In genomic region chr19:36213793-36214387, GRCh38 we compare ENCODE assay signal across 8 cellular contexts. TPM values are rescaled to one million over a fixed set of nuclear protein-coding genes. Genes with fewer than 3 reads are reported as not detected.
DNase-seq lines count a peak whose midpoint lies in the region; ATAC-seq and TF ChIP-seq lines count a peak whose summit lies in the region.

No MANE protein-coding gene starts in this region.

- DNase-seq in activated T-cell treated with anti-CD3 and anti-CD28 coated beads, Interleukin-2, amount 50 U/mL, for 72 hours, result peak; percentile 82 to 84
- DNase-seq in activated T-cell treated with anti-CD3 and anti-CD28 coated beads, Interleukin-2, amount 50 U/mL, for 48 hours, result no peak
- no peak for DNase-seq in stimulated activated naive CD8-positive, alpha-beta T cell treated with anti-CD3 and anti-CD28 coated beads, Interleukin-15, Interleukin-2, amounts not matched to agents 100 U/mL and 50 U/mL, for 24 hours
- DNase-seq in left lobe of liver (ENCODE audit: low spot score) (no peak), MV-4-11 (lab: John Stamatoyannopoulos, UW) (no peak)

- H3K4me2 ChIP-seq in SU-DHL-6 (ENCODE audit: low read depth, low read length, poor library complexity, severe bottlenecking), result peak overlapping the region; percentile 84

- H2AFZ ChIP-seq in SU-DHL-6 (ENCODE audit: low read depth, low read length, severe bottlenecking), result peak overlapping the region; percentile 97

- H3K9me3 ChIP-seq in SU-DHL-6 (ENCODE audit: insufficient read depth, low read length) (no peaks in the 10 kb centered on the region), iPS-15b (ENCODE audit: control insufficient read depth, insufficient read depth, low read length) (no peaks in the 10 kb centered on the region)

- no peak for TF ChIP-seq CTCF in SU-DHL-6 (IDR thresholded peaks at IDR 0.05; ENCODE audit: insufficient read depth, low read length, poor library complexity, severe bottlenecking)

- no peaks in the 10 kb centered on the region for H3K9me3 Mint-ChIP-seq in activated T-cell treated with anti-CD3 and anti-CD28 coated beads, Interleukin-2, amount 50 U/mL, for 72 hours

- peaks cover 16% of the 10 kb centered on the region for H3K4me1 Mint-ChIP-seq in activated T-cell treated with anti-CD3 and anti-CD28 coated beads, Interleukin-2, amount 50 U/mL, for 72 hours (ENCODE audit: low read depth)

- H3K36me3 ChIP-seq in SU-DHL-6 (ENCODE audit: low read length) (no peaks in the 10 kb centered on the region), iPS-15b (ENCODE audit: control insufficient read depth, insufficient read depth, low read length) (peaks cover 5% of the 10 kb centered on the region)

- peaks cover 3 to 4% of the 10 kb centered on the region in 2 donors for H3K36me3 Mint-ChIP-seq in activated T-cell treated with anti-CD3 and anti-CD28 coated beads, Interleukin-2, amount 50 U/mL, for 72 hours (ENCODE audit: insufficient read depth in 2 of 2)

- H3K27me3 ChIP-seq in SU-DHL-6 (ENCODE audit: low read length) (no peaks in the 10 kb centered on the region), iPS-15b (ENCODE audit: control insufficient read depth, insufficient read depth, low read length) (no peaks in the 10 kb centered on the region)

- H4K20me1 ChIP-seq in SU-DHL-6 (ENCODE audit: low read depth, low read length), result peaks cover 3% of the 10 kb centered on the region; the same call in 1 of the 2 replicates

- no peaks in the 10 kb centered on the region for H3F3A ChIP-seq in SU-DHL-6 (ENCODE audit: insufficient read depth)

- H3K4me3 Mint-ChIP-seq in activated T-cell treated with anti-CD3 and anti-CD28 coated beads, Interleukin-2, amount 50 U/mL, for 72 hours, result no peak overlapping the region

- no peaks in the 10 kb centered on the region for H3K4me1 ChIP-seq in iPS-15b (ENCODE audit: control insufficient read depth, insufficient read depth, low read length)

- H3K4me3 ChIP-seq in SU-DHL-6 (ENCODE audit: insufficient read depth, low read length, poor library complexity, severe bottlenecking) (peak overlapping the region; percentile 83), iPS-15b (ENCODE audit: low read depth, low read length) (peak overlapping the region; percentile 72)

- peak; percentile 59 to 62 for ATAC-seq in activated T-cell treated with anti-CD3 and anti-CD28 coated beads, Interleukin-2, amount 50 U/mL, for 72 hours (replicated peaks in 1 of 2)
- peak; percentile 44 for ATAC-seq in stimulated activated naive CD8-positive, alpha-beta T cell treated with anti-CD3 and anti-CD28 coated beads, Interleukin-15, Interleukin-2, amounts not matched to agents 100 U/mL and 50 U/mL, for 24 hours
- ATAC-seq in HG02678 (IDR thresholded peaks at IDR 0.05; ENCODE audit: unreplicated experiment), result no peak
- no peak for ATAC-seq in left lobe of liver

- H3K27ac ChIP-seq in SU-DHL-6 (ENCODE audit: low read depth, low read length), result no peak overlapping the region

- H3K9ac ChIP-seq in SU-DHL-6 (ENCODE audit: low read length) (peak overlapping the region; percentile 86), iPS-15b (ENCODE audit: low read depth, low read length) (peak overlapping the region; percentile 62)

- H3K9me2 ChIP-seq in SU-DHL-6 (replicated peaks; ENCODE audit: insufficient read depth, low read length), result no peaks in the 10 kb centered on the region

- no peak overlapping the region for H3K27ac Mint-ChIP-seq in activated T-cell treated with anti-CD3 and anti-CD28 coated beads, Interleukin-2, amount 50 U/mL, for 72 hours

- peaks cover 38% of the 10 kb centered on the region for H3K79me2 ChIP-seq in SU-DHL-6 (ENCODE audit: insufficient read depth, low read length)

- no peaks in the 10 kb centered on the region for H3K27me3 Mint-ChIP-seq in activated T-cell treated with anti-CD3 and anti-CD28 coated beads, Interleukin-2, amount 50 U/mL, for 72 hours (ENCODE audit: low read depth)

RNA-seq across cellular contexts. Expression of gene ZNF565, which starts 0.6 kb away (rescaled TPM):
- 1 to 10 TPM; 3.1 to 3.6 TPM for total RNA-seq in activated T-cell treated with anti-CD3 and anti-CD28 coated beads, Interleukin-2, amount 50 U/mL, for 72 hours
- 2.6 TPM for total RNA-seq in left lobe of liver

RNA-seq across cellular contexts. Expression of gene ZNF146, which starts 1.0 kb away (rescaled TPM):
- 100 to 1,000 TPM; 115 to 121 TPM for total RNA-seq in activated T-cell treated with anti-CD3 and anti-CD28 coated beads, Interleukin-2, amount 50 U/mL, for 72 hours
- 17.2 TPM for total RNA-seq in left lobe of liver

Comparison
In these comparisons a context has a peak if more than half of its experiments do, and no peak if none do; other contexts are left out.
1. DNase-seq: peak in activated T-cell treated with anti-CD3 and anti-CD28 coated beads, Interleukin-2, amount 50 U/mL, for 72 hours (2 of 2); none in activated T-cell treated with anti-CD3 and anti-CD28 coated beads, Interleukin-2, amount 50 U/mL, for 48 hours (0 of 2), stimulated activated naive CD8-positive, alpha-beta T cell treated with anti-CD3 and anti-CD28 coated beads, Interleukin-15, Interleukin-2, amounts not matched to agents 100 U/mL and 50 U/mL, for 24 hours (single experiment), left lobe of liver (single experiment) and MV-4-11 (single experiment).
2. ATAC-seq: peak in activated T-cell treated with anti-CD3 and anti-CD28 coated beads, Interleukin-2, amount 50 U/mL, for 72 hours (2 of 2) and stimulated activated naive CD8-positive, alpha-beta T cell treated with anti-CD3 and anti-CD28 coated beads, Interleukin-15, Interleukin-2, amounts not matched to agents 100 U/mL and 50 U/mL, for 24 hours (single experiment); none in HG02678 (single experiment) and left lobe of liver (single experiment).